Comparison of ENCODE assay signal across 8 cellular contexts in the genomic region with DNA sequence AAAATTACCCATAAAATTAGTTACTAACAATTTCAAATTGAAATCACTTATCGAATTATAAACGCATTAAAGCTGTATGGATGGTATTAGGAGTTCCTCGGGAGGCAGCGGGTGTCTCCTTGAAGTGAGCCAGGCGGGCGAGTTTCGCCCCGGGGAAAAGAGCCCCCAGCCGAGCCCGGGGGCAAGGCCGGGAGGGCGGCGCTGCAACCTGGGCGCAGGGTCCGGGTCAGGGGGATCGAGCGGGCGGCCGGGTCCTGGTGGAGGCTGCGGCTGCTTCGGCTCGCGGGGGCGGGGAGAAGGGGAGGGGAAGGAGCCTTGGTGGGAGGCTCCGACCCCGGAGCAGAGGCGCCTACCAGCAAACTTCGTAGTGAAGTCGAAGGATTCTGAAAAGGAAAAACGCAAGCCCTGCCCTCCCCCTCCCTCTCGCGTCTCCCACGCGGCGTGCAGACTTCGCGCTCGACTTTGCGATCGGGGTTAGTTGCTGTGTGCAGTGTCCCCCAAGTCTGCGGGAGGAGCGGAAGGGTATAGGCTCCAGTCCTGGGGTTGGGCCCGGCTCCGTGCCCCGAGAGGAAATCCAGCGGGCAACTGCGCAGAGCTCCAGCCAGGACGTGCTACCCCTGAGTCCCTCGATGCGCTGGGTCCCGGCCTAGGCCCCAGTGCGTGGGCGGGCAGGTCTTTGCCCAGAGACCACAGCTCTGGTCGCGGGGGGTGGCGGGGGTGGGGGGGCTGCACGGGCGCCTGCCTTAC.
DNase-seq lines count a peak whose midpoint lies in the region; ATAC-seq, FAIRE-seq and TF ChIP-seq lines count a peak whose summit lies in the region.

No MANE protein-coding gene starts in this region.

- H3K4me3 Mint-ChIP-seq in activated naive CD4-positive, alpha-beta T cell treated with anti-CD3 and anti-CD28 coated beads, Interleukin-2, amount 50 U/mL, for 24 hours: peak overlapping the region; percentile 47
- H3K4me3 Mint-ChIP-seq in activated naive CD4-positive, alpha-beta T cell treated with anti-CD3 and anti-CD28 coated beads, Interleukin-2, amount 10 ng/mL, durations not matched to agents 7 days and 5 days: no peak overlapping the region
- H3K4me3 Mint-ChIP-seq in mesothelial cell of epicardium: peak overlapping the region; percentile 89
- no peak overlapping the region for H3K4me3 Mint-ChIP-seq in CD4-positive, alpha-beta T cell

- intact Hi-C loops in CD4-positive, alpha-beta T cell (cut with DNase I, micrococcal nuclease): no loop called here

- H3K27ac Mint-ChIP-seq in activated naive CD4-positive, alpha-beta T cell treated with anti-CD3 and anti-CD28 coated beads, Interleukin-2, amount 50 U/mL, for 24 hours: no peak overlapping the region
- H3K27ac Mint-ChIP-seq in activated naive CD4-positive, alpha-beta T cell treated with anti-CD3 and anti-CD28 coated beads, Interleukin-2, amount 10 ng/mL, durations not matched to agents 7 days and 5 days: no peak overlapping the region
- peak overlapping the region; percentile 99 for H3K27ac Mint-ChIP-seq in mesothelial cell of epicardium
- H3K27ac Mint-ChIP-seq in CD4-positive, alpha-beta T cell: no peak overlapping the region

- peaks cover 13% of the 10 kb centered on the region for H3K4me1 Mint-ChIP-seq in activated naive CD4-positive, alpha-beta T cell treated with anti-CD3 and anti-CD28 coated beads, Interleukin-2, amount 50 U/mL, for 24 hours
- H3K4me1 Mint-ChIP-seq in activated naive CD4-positive, alpha-beta T cell treated with anti-CD3 and anti-CD28 coated beads, Interleukin-2, amount 10 ng/mL, durations not matched to agents 7 days and 5 days: peaks cover 4% of the 10 kb centered on the region
- H3K4me1 Mint-ChIP-seq in mesothelial cell of epicardium: peaks cover 61% of the 10 kb centered on the region
- peaks cover 8% of the 10 kb centered on the region for H3K4me1 Mint-ChIP-seq in CD4-positive, alpha-beta T cell (ENCODE audit: low read depth)

- TF ChIP-seq CTCF in coronary artery (IDR thresholded peaks at IDR 0.05): no peak
- TF ChIP-seq CTCF in mesothelial cell of epicardium (IDR thresholded peaks at IDR 0.05; ENCODE audit: unreplicated experiment): no peak
- no peak for TF ChIP-seq CTCF in CD4-positive, alpha-beta T cell (IDR thresholded peaks at IDR 0.05)

- H3K27me3 ChIP-seq in CD4-positive, alpha-beta T cell (ENCODE audit: control insufficient read depth, insufficient read depth, low read length): peaks cover 74% of the 10 kb centered on the region

- peak overlapping the region in 1 of 2 donors; percentile 68 for H3K27ac ChIP-seq in coronary artery
- no peak overlapping the region for H3K27ac ChIP-seq in CD4-positive, alpha-beta T cell (ENCODE audit: low read depth, low read length)

- no peak for ATAC-seq in CD4-positive, alpha-beta T cell (ENCODE audit: poor library complexity)
- ATAC-seq in HG03378 (IDR thresholded peaks at IDR 0.05; ENCODE audit: unreplicated experiment): no peak
- ATAC-seq in GM18858 (IDR thresholded peaks at IDR 0.05; ENCODE audit: unreplicated experiment): no peak

- no peaks in the 10 kb centered on the region for H3K9me3 Mint-ChIP-seq in activated naive CD4-positive, alpha-beta T cell treated with anti-CD3 and anti-CD28 coated beads, Interleukin-2, amount 50 U/mL, for 24 hours
- no peaks in the 10 kb centered on the region for H3K9me3 Mint-ChIP-seq in activated naive CD4-positive, alpha-beta T cell treated with anti-CD3 and anti-CD28 coated beads, Interleukin-2, amount 10 ng/mL, durations not matched to agents 7 days and 5 days
- H3K9me3 Mint-ChIP-seq in mesothelial cell of epicardium: no peaks in the 10 kb centered on the region
- H3K9me3 Mint-ChIP-seq in CD4-positive, alpha-beta T cell: no peaks in the 10 kb centered on the region

- no peak for DNase-seq in activated naive CD4-positive, alpha-beta T cell treated with anti-CD3 and anti-CD28 coated beads, Interleukin-2, amount 10 ng/mL, durations not matched to agents 7 days and 5 days
- DNase-seq in coronary artery (ENCODE audit: low spot score) (no peak), mesothelial cell of epicardium (ENCODE audit: low spot score in 2 of 2, unreplicated experiment in 2 of 2) (peak in 1 of 2 experiments; percentile 71), urothelium cell line (ENCODE audit: low spot score) (peak; percentile 40)
- no peak for DNase-seq in CD4-positive, alpha-beta T cell

- H3K27me3 Mint-ChIP-seq in activated naive CD4-positive, alpha-beta T cell treated with anti-CD3 and anti-CD28 coated beads, Interleukin-2, amount 50 U/mL, for 24 hours: peaks cover 44% of the 10 kb centered on the region
- peaks cover 67% of the 10 kb centered on the region for H3K27me3 Mint-ChIP-seq in activated naive CD4-positive, alpha-beta T cell treated with anti-CD3 and anti-CD28 coated beads, Interleukin-2, amount 10 ng/mL, durations not matched to agents 7 days and 5 days
- H3K27me3 Mint-ChIP-seq in mesothelial cell of epicardium (ENCODE audit: low read depth): no peaks in the 10 kb centered on the region
- peaks cover 70% of the 10 kb centered on the region for H3K27me3 Mint-ChIP-seq in CD4-positive, alpha-beta T cell

- peak overlapping the region; percentile 77 for H3K4me3 ChIP-seq in coronary artery

- no peaks in the 10 kb centered on the region for H3K9me3 ChIP-seq in CD4-positive, alpha-beta T cell (ENCODE audit: control insufficient read depth, low read length)

- FAIRE-seq in urothelium cell line (lab: Jason Lieb, UNC): no peak

- CTCF ChIA-PET in activated naive CD4-positive, alpha-beta T cell treated with anti-CD3 and anti-CD28 coated beads, Interleukin-2, amount 10 ng/mL, durations not matched to agents 7 days and 5 days (lab: Charles Lee): no interaction called here
- CTCF ChIA-PET in CD4-positive, alpha-beta T cell (lab: Charles Lee): no interaction called here

- POLR2A ChIA-PET in CD4-positive, alpha-beta T cell (lab: Charles Lee): no interaction called here

- no peaks in the 10 kb centered on the region for H3K36me3 Mint-ChIP-seq in activated naive CD4-positive, alpha-beta T cell treated with anti-CD3 and anti-CD28 coated beads, Interleukin-2, amount 50 U/mL, for 24 hours
- H3K36me3 Mint-ChIP-seq in activated naive CD4-positive, alpha-beta T cell treated with anti-CD3 and anti-CD28 coated beads, Interleukin-2, amount 10 ng/mL, durations not matched to agents 7 days and 5 days: peaks cover 2% of the 10 kb centered on the region
- peaks cover 5% of the 10 kb centered on the region for H3K36me3 Mint-ChIP-seq in mesothelial cell of epicardium
- no peaks in the 10 kb centered on the region for H3K36me3 Mint-ChIP-seq in CD4-positive, alpha-beta T cell (ENCODE audit: low read depth)

Comparison
In these comparisons a context has a peak if more than half of its experiments do, and no peak if none do; other contexts are left out.
1. H3K4me3 Mint-ChIP-seq: peak in activated naive CD4-positive, alpha-beta T cell treated with anti-CD3 and anti-CD28 coated beads, Interleukin-2, amount 50 U/mL, for 24 hours (single experiment) and mesothelial cell of epicardium (single experiment); none in activated naive CD4-positive, alpha-beta T cell treated with anti-CD3 and anti-CD28 coated beads, Interleukin-2, amount 10 ng/mL, durations not matched to agents 7 days and 5 days (single experiment) and CD4-positive, alpha-beta T cell (single experiment).